15 cellular contexts compared by ENCODE assay signal in genomic region chr5:96017951-96018350, GRCh38. TPM values are rescaled to one million over a fixed set of nuclear protein-coding genes. Genes with fewer than 3 reads are reported as not detected.
A peak's percentile ranks its signal among the peaks of the same experiment; 100 is the strongest.
DNase-seq lines count a peak whose midpoint lies in the region; ATAC-seq and TF ChIP-seq lines count a peak whose summit lies in the region.
"Had no signal": no experiment of that assay in that cellular context is flagged by ENCODE, and none has a peak within 500 bp of the region (broad histone marks: within the 10 kb centered on the region; RNA-seq: fewer than 3 reads in every experiment).

No MANE protein-coding gene starts in this region.

- H2BK15ac ChIP-seq in IMR-90 (ENCODE audit: low read depth, low read length): no peak overlapping the region

- peak overlapping the region; percentile 60; the same call in 1 of the 2 replicates for H2BK20ac ChIP-seq in IMR-90 (ENCODE audit: low read depth, low read length)

- no TSS peak for BruUV-seq in IMR-90 (replicated peaks; lab: Mats Ljungman, UMichigan)

- no peak overlapping the region for H2AK9ac ChIP-seq in IMR-90 (replicated peaks; ENCODE audit: low read depth, low read length, poor library complexity)

- peaks cover 4% of the 10 kb centered on the region for H3K9me3 Mint-ChIP-seq in activated naive CD8-positive, alpha-beta T cell treated with anti-CD3 and anti-CD28 coated beads, Interleukin-2, amount 50 U/mL, for 24 hours
- H3K9me3 Mint-ChIP-seq: natural killer cell had no signal

- peak overlapping the region in 1 of 2 experiments; percentile 20; a peak in 1 of 4 replicates for H4K8ac ChIP-seq in IMR-90 (ENCODE audit: low read depth in 2 of 2, low read length in 2 of 2)

- H3K36me3 ChIP-seq in IMR-90 (ENCODE audit: control insufficient read depth, insufficient read depth, low read length) (no peaks in the 10 kb centered on the region), osteoblast (ENCODE audit: insufficient read depth, low read length) (no peaks in the 10 kb centered on the region), esophagus muscularis mucosa (no peaks in the 10 kb centered on the region)
- H3K36me3 ChIP-seq: heart right ventricle, sigmoid colon had no signal

- H3K18ac ChIP-seq in IMR-90 (ENCODE audit: low read depth, low read length): no peak overlapping the region; the same call in 1 of the 2 replicates

- TF ChIP-seq CTCF in IMR-90 (conservative IDR thresholded peaks at IDR 0.05; ENCODE audit: low read depth, low read length) (no peak), cardiac fibroblast (IDR thresholded peaks at IDR 0.05; ENCODE audit: low read depth, low read length) (no peak), osteoblast (IDR thresholded peaks at IDR 0.05; ENCODE audit: extremely low read depth, low read depth, low read length) (no peak), esophagus muscularis mucosa (IDR thresholded peaks at IDR 0.05) (no peak)

- H4K91ac ChIP-seq in IMR-90 (ENCODE audit: insufficient read depth, low read depth, low read length): no peak overlapping the region

- peak; percentile 80 for ATAC-seq in IMR-90 (ENCODE audit: low read depth)
- ATAC-seq in activated naive CD8-positive, alpha-beta T cell treated with anti-CD3 and anti-CD28 coated beads, Interleukin-2, amount 50 U/mL, for 24 hours: no peak
- ATAC-seq: heart right ventricle, natural killer cell had no signal

- H4K20me1 ChIP-seq in IMR-90 (ENCODE audit: insufficient read depth, low read length) (no peaks in the 10 kb centered on the region), osteoblast (ENCODE audit: insufficient read depth, low read length) (no peaks in the 10 kb centered on the region)

- peaks cover 7% of the 10 kb centered on the region; the same call in 1 of the 2 replicates for H3K9me1 ChIP-seq in IMR-90 (ENCODE audit: insufficient read depth, low read length)

- H3K4me1 ChIP-seq in IMR-90 (ENCODE audit: control insufficient read depth, insufficient read depth, low read length) (peaks cover 10% of the 10 kb centered on the region), osteoblast (ENCODE audit: insufficient read depth, low read length) (peaks cover 10% of the 10 kb centered on the region), esophagus muscularis mucosa (peaks cover 0 to 7% (median 6%) of the 10 kb centered on the region in 4 donors)

- H3K56ac ChIP-seq in IMR-90 (ENCODE audit: extremely low read depth, insufficient read depth, low read length): no peak overlapping the region; the same call in 1 of the 2 replicates

- H3K27ac ChIP-seq in IMR-90 (ENCODE audit: insufficient read depth, low read length) (peak overlapping the region; percentile 70; the same call in 1 of the 2 replicates), osteoblast (ENCODE audit: low read depth, low read length) (peak overlapping the region; percentile 9), esophagus muscularis mucosa (replicated peaks in 1 of 4) (no peak overlapping the region)
- H3K27ac ChIP-seq: heart right ventricle had no signal

- dilution Hi-C loops in IMR-90 (cut with HindIII; ENCODE audit: low sequenced_read_pairs, unreplicated experiment): no loop called here

- H3K23ac ChIP-seq in IMR-90 (ENCODE audit: low read depth, low read length): no peak overlapping the region

- peaks cover 7 to 13% of the 10 kb centered on the region in 2 experiments; a peak in 3 of 4 replicates for H3K79me1 ChIP-seq in IMR-90 (ENCODE audit: low read depth in 1 of 2, low read length in 2 of 2)

- H2BK120ac ChIP-seq in IMR-90 (ENCODE audit: low read depth, low read length): peak overlapping the region; percentile 92; the same call in 1 of the 2 replicates

- no peak overlapping the region for H2AK5ac ChIP-seq in IMR-90 (ENCODE audit: low read depth, low read length)

- H2BK5ac ChIP-seq in IMR-90 (ENCODE audit: low read depth, low read length, poor library complexity, severe bottlenecking): peak overlapping the region; percentile 91

- H3K27ac Mint-ChIP-seq in activated naive CD8-positive, alpha-beta T cell treated with anti-CD3 and anti-CD28 coated beads, Interleukin-2, amount 50 U/mL, for 24 hours: no peak overlapping the region
- H3K27ac Mint-ChIP-seq: brain, natural killer cell had no signal

- H3K14ac ChIP-seq in IMR-90 (replicated peaks; ENCODE audit: low read depth, low read length): no peak overlapping the region

- peaks cover 3% of the 10 kb centered on the region for H3K27me3 Mint-ChIP-seq in activated naive CD8-positive, alpha-beta T cell treated with anti-CD3 and anti-CD28 coated beads, Interleukin-2, amount 50 U/mL, for 24 hours
- H3K27me3 Mint-ChIP-seq: brain had no signal

- H3K9me3 ChIP-seq in IMR-90 (ENCODE audit: control insufficient read depth, insufficient read depth, low read length) (no peaks in the 10 kb centered on the region), osteoblast (ENCODE audit: low read depth, low read length) (no peaks in the 10 kb centered on the region), esophagus muscularis mucosa (no peaks in the 10 kb centered on the region)
- H3K9me3 ChIP-seq: sigmoid colon had no signal

- peak overlapping the region; percentile 78; the same call in 1 of the 2 replicates for H3K4ac ChIP-seq in IMR-90 (ENCODE audit: low read depth, low read length)

- TF ChIP-seq EP300 in esophagus muscularis mucosa (IDR thresholded peaks at IDR 0.05): no peak

- H2AFZ ChIP-seq in IMR-90 (replicated peaks; ENCODE audit: low read length, poor library complexity): no peak overlapping the region
- H2AFZ ChIP-seq in osteoblast (ENCODE audit: low read length): no peak overlapping the region

- no peak overlapping the region for H4K5ac ChIP-seq in IMR-90 (ENCODE audit: low read depth, low read length)

- H3K4me2 ChIP-seq in IMR-90 (ENCODE audit: low read depth, low read length): peak overlapping the region; percentile 12; the same call in 1 of the 2 replicates
- H3K4me2 ChIP-seq in osteoblast (ENCODE audit: insufficient read depth, low read length): no peak overlapping the region

- POLR2A ChIA-PET in IMR-90 (lab: Charles Lee; ENCODE audit: unreplicated experiment): no interaction called here

- WGBS in IMR-90 (ENCODE audit: extremely low coverage in 2 of 2, insufficient read length in 1 of 2), 2 experiments: no CpG with 5 or more reads among the region's 1 CpG
- 28% methylated on average over 1 of the region's 1 CpG for whole genome bisulfite sequencing in esophagus muscularis mucosa

- no peaks in the 10 kb centered on the region for H3K27me3 ChIP-seq in IMR-90 (ENCODE audit: control insufficient read depth, insufficient read depth, low read length)
- H3K27me3 ChIP-seq in osteoblast (ENCODE audit: insufficient read depth, low read length): no peaks in the 10 kb centered on the region
- no peaks in the 10 kb centered on the region for H3K27me3 ChIP-seq in esophagus muscularis mucosa
- H3K27me3 ChIP-seq: heart right ventricle, sigmoid colon had no signal

- no peaks in the 10 kb centered on the region for H3K36me3 Mint-ChIP-seq in activated naive CD8-positive, alpha-beta T cell treated with anti-CD3 and anti-CD28 coated beads, Interleukin-2, amount 50 U/mL, for 24 hours (ENCODE audit: low read depth)
- H3K36me3 Mint-ChIP-seq: brain, natural killer cell had no signal

- CTCF ChIA-PET in IMR-90 (lab: Yijun Ruan, JAX): no interaction called here

- no peaks in the 10 kb centered on the region for H3K79me2 ChIP-seq in osteoblast (ENCODE audit: insufficient read depth, low read length)

- no peaks in the 10 kb centered on the region for H3K4me1 Mint-ChIP-seq in activated naive CD8-positive, alpha-beta T cell treated with anti-CD3 and anti-CD28 coated beads, Interleukin-2, amount 50 U/mL, for 24 hours
- H3K4me1 Mint-ChIP-seq: brain had no signal

- no peak for TF ChIP-seq RAD21 in IMR-90 (IDR thresholded peaks at IDR 0.05; ENCODE audit: low read length)

- H3K4me3 ChIP-seq in IMR-90 (ENCODE audit: insufficient read depth, low read depth, low read length) (no peak overlapping the region), cardiac fibroblast (replicated peaks in 1 of 2; ENCODE audit: low read depth in 2 of 2, low read length in 2 of 2) (no peak overlapping the region), osteoblast (ENCODE audit: insufficient read depth, low read length) (no peak overlapping the region), esophagus muscularis mucosa (no peak overlapping the region)
- H3K4me3 ChIP-seq: heart right ventricle, sigmoid colon had no signal

- H3K9ac ChIP-seq in IMR-90 (ENCODE audit: low read depth, low read length): no peak overlapping the region

- H3K4me3 Mint-ChIP-seq in activated naive CD8-positive, alpha-beta T cell treated with anti-CD3 and anti-CD28 coated beads, Interleukin-2, amount 50 U/mL, for 24 hours: no peak overlapping the region
- H3K4me3 Mint-ChIP-seq: brain, natural killer cell had no signal

- intact Hi-C loops in IMR-90 (cut with micrococcal nuclease): loop anchor here (1.0 to 2.0 kb wide), 2 partner anchors 57 to 157 kb away; partner anchors contain the start of gene ELL2
- intact Hi-C loops in esophagus muscularis mucosa (cut with DNase I): no loop called here

- TF ChIP-seq POLR2A in IMR-90 (IDR thresholded peaks at IDR 0.05; ENCODE audit: low read depth, low read length) (no peak), esophagus muscularis mucosa (IDR thresholded peaks at IDR 0.05; ENCODE audit: low read depth) (no peak)

- DNase-seq in DMS53 treated with DMSO at 0.1 percent for 48 hours (lab: John Stamatoyannopoulos, UW; ENCODE audit: unreplicated experiment) (peak; percentile 44), IMR-90 (peak; percentile 98), cardiac fibroblast (ENCODE audit: low read depth in 2 of 2) (peak; percentile 58 to 83), osteoblast (ENCODE audit: insufficient read length, low spot score, missing footprints) (peak; percentile 36), esophagus muscularis mucosa (ENCODE audit: extremely low spot score) (no peak), RPMI8226 (no peak), GF-D8 (lab: John Stamatoyannopoulos, UW) (no peak)
- DNase-seq in activated naive CD8-positive, alpha-beta T cell treated with anti-CD3 and anti-CD28 coated beads, Interleukin-2, amount 50 U/mL, for 24 hours: no peak
- DNase-seq: heart right ventricle, natural killer cell, NCI-H748 treated with DMSO at 0.1 percent for 48 hours, Right ventricle myocardium superior, sigmoid colon, T1000 had no signal

- in situ Hi-C loops in IMR-90 (cut with MboI; ENCODE audit: low sequenced_read_pairs): no loop called here

TF ChIP-seq in IMR-90, 13 proteins besides CTCF, POLR2A, EP300 and RAD21:
- TF ChIP-seq CEBPB (IDR thresholded peaks at IDR 0.05; ENCODE audit: low read depth, low read length): peak; percentile 78
- 0 out of 2 replicates have a peak, but pooled peaks have one; percentile 20 for TF ChIP-seq MXI1 (IDR thresholded peaks at IDR 0.05; ENCODE audit: borderline replicate concordance, low read depth, low read length)
- TF ChIP-seq BHLHE40 (IDR thresholded peaks at IDR 0.05; ENCODE audit: low read depth, low read length): peak; percentile 65
- TF ChIP-seq MAFK (IDR thresholded peaks at IDR 0.05; ENCODE audit: low read depth, low read length): no peak
- peak; percentile 59; the same call in 1 of the 2 replicates for TF ChIP-seq FOS (IDR thresholded peaks at IDR 0.05; ENCODE audit: low read depth, low read length)

RNA-seq across cellular contexts. Expression of gene ELL2, which starts 56.3 kb away (rescaled TPM):
- total RNA-seq in IMR-90 (2012; rRNA removed): 92.5 and 137 TPM in 2 replicates
- 52.4 and 61.4 TPM in 2 replicates for polyA plus RNA-seq in IMR-90 (2012; rRNA removed)
- 16.4 and 21.9 TPM in 2 replicates for polyA plus RNA-seq in IMR-90 (2012; cell fraction: cytosol; rRNA removed)
- 23.4 and 161 TPM in 2 replicates for polyA plus RNA-seq in IMR-90 (2012; cell fraction: nucleus; rRNA removed; ENCODE audit: low replicate concordance)
- 113 and 123 TPM in 2 replicates for total RNA-seq in osteoblast
- 10 to 100 TPM; 38.8 to 51.5 (median 42.7) TPM for total RNA-seq in esophagus muscularis mucosa

Comparison
In these comparisons a context has a peak if more than half of its experiments do, and no peak if none do; other contexts are left out.
1. DNase-seq: peak in DMS53 treated with DMSO at 0.1 percent for 48 hours (single experiment), IMR-90 (single experiment), cardiac fibroblast (2 of 2) and osteoblast (single experiment); none in esophagus muscularis mucosa (single experiment), activated naive CD8-positive, alpha-beta T cell treated with anti-CD3 and anti-CD28 coated beads, Interleukin-2, amount 50 U/mL, for 24 hours (single experiment), RPMI8226 (single experiment) and GF-D8 (single experiment).
2. H3K27ac ChIP-seq: peak in IMR-90 (single experiment) and osteoblast (single experiment); none in esophagus muscularis mucosa (0 of 4).